ENCODE assay signal across 1 cellular context in genomic region chr21:43826623-43826974, GRCh38.
TF ChIP-seq lines count a peak whose summit lies in the region.

No MANE protein-coding gene starts in this region.

TF ChIP-seq in H1, 55 proteins besides CTCF, POLR2A, EP300 and RAD21:
- TF ChIP-seq TAF1 (IDR thresholded peaks at IDR 0.05; ENCODE audit: low read depth, low read length): no peak
- no peak for TF ChIP-seq PHF8 (conservative IDR thresholded peaks at IDR 0.05; ENCODE audit: low read depth, low read length)
- no peak for TF ChIP-seq GTF2F1 (IDR thresholded peaks at IDR 0.05; ENCODE audit: borderline replicate concordance, low read depth, low read length)
- no peak for TF ChIP-seq EGR1 (IDR thresholded peaks at IDR 0.05; ENCODE audit: borderline replicate concordance, low read depth, low read length)
- TF ChIP-seq GABPA (IDR thresholded peaks at IDR 0.05; ENCODE audit: borderline replicate concordance, insufficient read depth, low read length): no peak
- TF ChIP-seq TEAD4 (IDR thresholded peaks at IDR 0.05; ENCODE audit: low read depth, low read length): no peak
- TF ChIP-seq CHD2 (IDR thresholded peaks at IDR 0.05; ENCODE audit: low read length): no peak
- TF ChIP-seq TBP (IDR thresholded peaks at IDR 0.05; ENCODE audit: low read depth, low read length): no peak
- TF ChIP-seq SIN3A (conservative IDR thresholded peaks at IDR 0.05 in 1 of 2, IDR thresholded peaks at IDR 0.05 in 1 of 2; ENCODE audit: low read depth in 1 of 2, low read length in 2 of 2): no peak
- no peak for TF ChIP-seq KDM4A (IDR thresholded peaks at IDR 0.05; ENCODE audit: low read depth, low read length, severe bottlenecking)
- TF ChIP-seq FOSL1 (IDR thresholded peaks at IDR 0.05; ENCODE audit: insufficient read depth, low read depth, low read length): no peak
TF ChIP-seq in H1: peak in this region for 0.
